In genomic region chr7:155961241-155962190, GRCh38 we compare ENCODE assay signal across 9 cellular contexts.
DNase-seq lines count a peak whose midpoint lies in the region; ATAC-seq and TF ChIP-seq lines count a peak whose summit lies in the region.
"Had no signal": no experiment of that assay in that cellular context is flagged by ENCODE, and none has a peak within 500 bp of the region (broad histone marks: within the 10 kb centered on the region; RNA-seq: fewer than 3 reads in every experiment).

No MANE protein-coding gene starts in this region.

- no peaks in the 10 kb centered on the region for H3K27me3 ChIP-seq in lower lobe of right lung (ENCODE audit: low read depth)

- DNase-seq in stimulated activated naive CD4-positive, alpha-beta T cell treated with Interleukin-2 at 50 U/mL for 16 hours (lab: John Stamatoyannopoulos, UW): peak; percentile 8
- DNase-seq in stimulated activated naive CD4-positive, alpha-beta T cell (lab: John Stamatoyannopoulos, UW): no peak
- DNase-seq in activated naive CD8-positive, alpha-beta T cell treated with anti-CD3 and anti-CD28 coated beads for 36 hours: peak; percentile 41
- DNase-seq in lower lobe of right lung: peak; percentile 68
- no peak for DNase-seq in GDM1 (lab: John Stamatoyannopoulos, UW)
- DNase-seq in NCI-H774 (lab: John Stamatoyannopoulos, UW): no peak
- no peak for DNase-seq in superior temporal gyrus (ENCODE audit: extremely low spot score)
- DNase-seq in NCI-H524 treated with DMSO at 0.1 percent for 48 hours (lab: John Stamatoyannopoulos, UW): no peak
- DNase-seq: DMS53 had no signal

- no peak overlapping the region for H3K4me3 ChIP-seq in lower lobe of right lung

- H3K4me3 Mint-ChIP-seq in activated naive CD8-positive, alpha-beta T cell treated with anti-CD3 and anti-CD28 coated beads for 36 hours: no peak overlapping the region

- H3K36me3 Mint-ChIP-seq in activated naive CD8-positive, alpha-beta T cell treated with anti-CD3 and anti-CD28 coated beads for 36 hours: peaks cover 3% of the 10 kb centered on the region

- H3K9me3 ChIP-seq in lower lobe of right lung: no peaks in the 10 kb centered on the region

- no peaks in the 10 kb centered on the region for H3K4me1 ChIP-seq in lower lobe of right lung

- no peaks in the 10 kb centered on the region for H3K36me3 ChIP-seq in lower lobe of right lung

- peak; percentile 73 to 81 for ATAC-seq in lower lobe of right lung

- H3K27me3 Mint-ChIP-seq in activated naive CD8-positive, alpha-beta T cell treated with anti-CD3 and anti-CD28 coated beads for 36 hours: peaks cover 14% of the 10 kb centered on the region

- peak overlapping the region; percentile 31 for H3K27ac ChIP-seq in lower lobe of right lung

- H3K9me3 Mint-ChIP-seq in activated naive CD8-positive, alpha-beta T cell treated with anti-CD3 and anti-CD28 coated beads for 36 hours: peaks cover 2% of the 10 kb centered on the region

- peak overlapping the region; percentile 31 for H3K27ac Mint-ChIP-seq in activated naive CD8-positive, alpha-beta T cell treated with anti-CD3 and anti-CD28 coated beads for 36 hours

- H3K4me1 Mint-ChIP-seq in activated naive CD8-positive, alpha-beta T cell treated with anti-CD3 and anti-CD28 coated beads for 36 hours: peaks cover 15% of the 10 kb centered on the region

- TF ChIP-seq CTCF in lower lobe of right lung (IDR thresholded peaks at IDR 0.05): no peak

- intact Hi-C loops in lower lobe of right lung (cut with DNase I): no loop called here

Comparison
In these comparisons a context has a peak if more than half of its experiments do, and no peak if none do; other contexts are left out.
1. DNase-seq: peak in stimulated activated naive CD4-positive, alpha-beta T cell treated with Interleukin-2 at 50 U/mL for 16 hours (single experiment), activated naive CD8-positive, alpha-beta T cell treated with anti-CD3 and anti-CD28 coated beads for 36 hours (single experiment) and lower lobe of right lung (single experiment); none in stimulated activated naive CD4-positive, alpha-beta T cell (0 of 6), GDM1 (single experiment), NCI-H774 (single experiment), superior temporal gyrus (single experiment) and NCI-H524 treated with DMSO at 0.1 percent for 48 hours (single experiment).